In the genomic region with DNA sequence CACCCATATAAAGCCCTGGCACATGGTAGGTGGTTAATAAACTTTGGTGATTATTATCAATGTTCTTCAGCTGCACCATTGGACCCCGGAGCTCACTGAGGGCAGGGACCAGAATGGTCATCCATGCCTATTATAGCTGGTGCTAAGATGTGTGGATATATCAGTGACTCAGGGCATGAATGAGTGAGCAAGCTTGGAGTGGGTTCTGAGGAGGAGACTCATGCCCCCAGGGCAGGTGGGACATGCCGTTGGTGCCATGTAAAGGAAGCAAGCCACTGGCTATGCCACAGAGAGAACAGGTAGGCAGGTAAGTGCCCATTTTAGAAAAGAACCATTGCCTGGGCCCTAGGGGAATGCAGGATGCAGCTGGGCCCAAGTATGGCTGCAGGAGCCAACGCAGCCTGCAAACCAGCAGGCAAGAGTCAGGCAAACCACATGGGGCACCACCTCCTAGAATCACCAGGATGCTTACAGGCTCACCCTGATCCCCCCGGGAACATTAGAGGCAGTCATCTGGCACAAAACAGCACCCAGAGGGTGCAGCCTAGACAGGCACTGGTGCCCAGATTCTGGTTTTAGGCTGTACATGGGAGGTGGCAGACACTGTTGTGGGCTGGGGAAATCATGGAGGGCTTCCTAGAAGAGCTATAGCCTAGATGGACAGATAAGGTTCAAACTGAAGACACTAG, we compare ENCODE assay signal across 23 cellular contexts.
"Had no signal": no experiment of that assay in that cellular context is flagged by ENCODE, and none has a peak within 500 bp of the region (broad histone marks: within the 10 kb centered on the region; RNA-seq: fewer than 3 reads in every experiment).

No MANE protein-coding gene starts in this region.

- H3K4me3 ChIP-seq: gastroesophageal sphincter, left ventricle myocardium inferior, lung, right atrium auricular region, testis, transverse colon had no signal

- H3K9me3 Mint-ChIP-seq: activated B cell treated with CpG ODN at 0.5 μM for 24 hours; activated CD8-positive, alpha-beta T cell treated with anti-CD3 and anti-CD28 coated beads for 36 hours; activated naive CD4-positive, alpha-beta T cell treated with anti-CD3 and anti-CD28 coated beads for 36 hours; activated T-helper 1 cell treated with anti-CD3 and anti-CD28 coated beads, Interleukin-12 subunit alpha, Interleukin-12 subunit beta, Interleukin-2, Interleukin-4 antibody, amounts not matched to agents 30 ng/mL and 10 ng/mL and 1 ng/mL, durations not matched to agents 14 hours and 24 hours and 36 hours; nephron progenitor cell; T-helper 2 cell treated with Interferon-gamma antibody and Interleukin-4, amounts not matched to agents 5 μg/mL and 100 μg/mL, for 36 hours had no signal

- H3K27ac ChIP-seq: brain microvascular endothelial cell, gastroesophageal sphincter, left ventricle myocardium inferior, parathyroid adenoma, right atrium auricular region, testis, transverse colon had no signal

- H3K36me3 ChIP-seq: brain microvascular endothelial cell, gastroesophageal sphincter, left ventricle myocardium inferior, right atrium auricular region, transverse colon had no signal

- H3K27ac Mint-ChIP-seq: activated B cell treated with CpG ODN at 0.5 μM for 24 hours; activated CD8-positive, alpha-beta T cell treated with anti-CD3 and anti-CD28 coated beads for 36 hours; activated naive CD4-positive, alpha-beta T cell treated with anti-CD3 and anti-CD28 coated beads for 36 hours; activated T-helper 1 cell treated with anti-CD3 and anti-CD28 coated beads, Interleukin-12 subunit alpha, Interleukin-12 subunit beta, Interleukin-2, Interleukin-4 antibody, amounts not matched to agents 30 ng/mL and 10 ng/mL and 1 ng/mL, durations not matched to agents 14 hours and 24 hours and 36 hours; nephron progenitor cell; T-helper 2 cell treated with Interferon-gamma antibody and Interleukin-4, amounts not matched to agents 5 μg/mL and 100 μg/mL, for 36 hours had no signal

- H3K27me3 Mint-ChIP-seq: activated CD8-positive, alpha-beta T cell treated with anti-CD3 and anti-CD28 coated beads for 36 hours had no signal

- H3K9me3 ChIP-seq: gastroesophageal sphincter, left ventricle myocardium inferior, right atrium auricular region, testis, transverse colon had no signal

- DNase-seq: activated B cell treated with CpG ODN at 0.5 μM for 24 hours; activated CD4-positive, alpha-beta T cell treated with anti-CD3 and anti-CD28 coated beads, Interleukin-2, amount 50 U/mL, for 1 hour; activated CD8-positive, alpha-beta T cell treated with anti-CD3 and anti-CD28 coated beads for 36 hours; activated naive CD4-positive, alpha-beta T cell treated with anti-CD3 and anti-CD28 coated beads for 36 hours; amniotic stem cell; brain microvascular endothelial cell; hypothalamus; left ventricle myocardium inferior; naive B cell; nephron progenitor cell; nucleus accumbens; stimulated activated CD4-positive, alpha-beta T cell treated with anti-CD3 and anti-CD28 coated beads, Interleukin-15, amount 100 ng/mL, for 24 hours; stimulated activated CD4-positive, alpha-beta T cell treated with anti-CD3 and anti-CD28 coated beads, Interleukin-2, amount 100 ng/mL, for 24 hours; stimulated activated naive CD4-positive, alpha-beta T cell treated with Interleukin-2 at 50 U/mL for 16 hours; T-helper 1 cell; testis; transverse colon had no signal

- H3K36me3 Mint-ChIP-seq: naive B cell had no signal

- H3K4me3 Mint-ChIP-seq: activated B cell treated with CpG ODN at 0.5 μM for 24 hours; activated CD8-positive, alpha-beta T cell treated with anti-CD3 and anti-CD28 coated beads for 36 hours; activated naive CD4-positive, alpha-beta T cell treated with anti-CD3 and anti-CD28 coated beads for 36 hours; activated T-helper 1 cell treated with anti-CD3 and anti-CD28 coated beads, Interleukin-12 subunit alpha, Interleukin-12 subunit beta, Interleukin-2, Interleukin-4 antibody, amounts not matched to agents 30 ng/mL and 10 ng/mL and 1 ng/mL, durations not matched to agents 14 hours and 24 hours and 36 hours; naive B cell; nephron progenitor cell; T-helper 2 cell treated with Interferon-gamma antibody and Interleukin-4, amounts not matched to agents 5 μg/mL and 100 μg/mL, for 36 hours had no signal

- ATAC-seq: activated CD8-positive, alpha-beta T cell treated with anti-CD3 and anti-CD28 coated beads for 36 hours; gastroesophageal sphincter had no signal
